28 cellular contexts compared by ENCODE assay signal in the genomic region with DNA sequence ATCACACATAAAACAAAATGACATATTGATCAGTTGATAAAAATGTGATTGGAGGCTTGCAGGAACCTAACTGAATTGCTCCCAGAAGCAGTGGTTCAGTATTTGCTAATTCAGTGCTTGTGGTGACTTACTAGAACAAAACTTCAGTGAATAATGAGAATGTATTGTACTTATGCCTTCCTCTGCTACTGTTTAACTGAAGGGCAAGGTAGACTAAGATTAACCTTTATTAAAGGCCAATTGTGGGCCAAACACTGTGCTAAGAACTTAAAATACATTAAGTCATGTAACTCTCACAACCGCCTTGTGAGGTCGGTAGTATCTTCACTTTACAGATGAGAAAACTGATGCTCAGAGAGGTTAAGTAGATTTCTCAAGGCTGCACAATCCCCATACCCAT. TPM values are rescaled to one million over a fixed set of nuclear protein-coding genes. Genes with fewer than 3 reads are reported as not detected.
DNase-seq lines count a peak whose midpoint lies in the region; FAIRE-seq and TF ChIP-seq lines count a peak whose summit lies in the region.
"Had no signal": no experiment of that assay in that cellular context is flagged by ENCODE, and none has a peak within 500 bp of the region (broad histone marks: within the 10 kb centered on the region; RNA-seq: fewer than 3 reads in every experiment).

No MANE protein-coding gene starts in this region.

- POLR2A ChIA-PET in activated CD4-positive, alpha-beta T cell treated with anti-CD3 and anti-CD28 coated beads, Interleukin-2, amount 10 ng/mL, durations not matched to agents 7 days and 5 days (lab: Charles Lee): no interaction called here

- intact Hi-C loops in ascending aorta (cut with DNase I) (loop anchor here (2.0 kb wide), 1 partner anchor 14 kb away; no protein-coding TSS in a partner anchor), kidney (cut with DNase I) (no loop called here)

- in situ Hi-C loops in Caki2 (cut with HindIII; ENCODE audit: low pct_unique_long_range_greater_than_20kb, low sequenced_read_pairs): no loop called here

- H3K36me3 Mint-ChIP-seq in activated CD4-positive, alpha-beta T cell treated with anti-CD3 and anti-CD28 coated beads, Interleukin-2, amount 10 ng/mL, durations not matched to agents 7 days and 5 days (ENCODE audit: low read depth): no peaks in the 10 kb centered on the region
- H3K36me3 Mint-ChIP-seq: natural killer cell treated with Interleukin-12 subunit alpha and Interleukin-12 subunit beta and Interleukin-15 and Interleukin-18, amount 100 ng/mL, for 72 hours had no signal

- CTCF ChIA-PET in activated CD4-positive, alpha-beta T cell treated with anti-CD3 and anti-CD28 coated beads, Interleukin-2, amount 10 ng/mL, durations not matched to agents 7 days and 5 days (lab: Charles Lee): no interaction called here

- H3K4me3 ChIP-seq in ascending aorta (peak overlapping the region; percentile 0 to 10), kidney (ENCODE audit: low read length in 2 of 2) (peak overlapping the region in 1 of 2 donors; percentile 22), stomach smooth muscle (ENCODE audit: low read length in 2 of 2) (no peak overlapping the region), tibial nerve (no peak overlapping the region)
- H3K4me3 ChIP-seq: hepatocyte, right lobe of liver, stomach had no signal

- H3K36me3 ChIP-seq in ascending aorta (peaks cover 0 to 11% of the 10 kb centered on the region in 2 donors), kidney (ENCODE audit: control insufficient read depth in 1 of 2, insufficient read depth in 2 of 2, low read length in 2 of 2) (peaks cover 0 to 14% of the 10 kb centered on the region in 2 donors), stomach smooth muscle (ENCODE audit: control insufficient read depth in 2 of 2, insufficient read depth in 2 of 2, low read length in 2 of 2) (no peaks in the 10 kb centered on the region), tibial nerve (no peaks in the 10 kb centered on the region)
- H3K36me3 ChIP-seq: right lobe of liver, stomach, WERI-Rb-1 had no signal

- H3K27ac ChIP-seq in ascending aorta (peak overlapping the region; percentile 75 to 95), kidney (ENCODE audit: low read depth in 2 of 2, low read length in 2 of 2) (peak overlapping the region; percentile 58 to 86), stomach smooth muscle (ENCODE audit: low read length) (peak overlapping the region; percentile 60), tibial nerve (peak overlapping the region in 2 of 4 donors; percentile 3 to 23)
- H3K27ac ChIP-seq: C4-2B, hepatocyte, right lobe of liver, WERI-Rb-1 had no signal

- no peak for TF ChIP-seq POLR2A in tibial nerve (IDR thresholded peaks at IDR 0.05)

- no peak overlapping the region for H3K4me3 Mint-ChIP-seq in activated CD4-positive, alpha-beta T cell treated with anti-CD3 and anti-CD28 coated beads, Interleukin-2, amount 10 ng/mL, durations not matched to agents 7 days and 5 days
- H3K4me3 Mint-ChIP-seq: activated CD4-positive, alpha-beta T cell treated with anti-CD3 and anti-CD28 coated beads, Interleukin-2, amount 10 ng/mL, durations not matched to agents 24 days and 14 days; activated T-helper 1 cell treated with anti-CD3 and anti-CD28 coated beads, Interleukin-12 subunit alpha, Interleukin-12 subunit beta, Interleukin-2, Interleukin-4 antibody, amounts not matched to agents 30 ng/mL and 10 ng/mL and 1 ng/mL, durations not matched to agents 14 hours and 24 hours and 36 hours; central memory CD8-positive, alpha-beta T cell; natural killer cell treated with Interleukin-12 subunit alpha and Interleukin-12 subunit beta and Interleukin-15 and Interleukin-18, amount 100 ng/mL, for 72 hours; T-helper 2 cell treated with Interferon-gamma antibody and Interleukin-4, amounts not matched to agents 5 μg/mL and 100 μg/mL, for 36 hours had no signal

- no peak overlapping the region for H3K27ac Mint-ChIP-seq in activated CD4-positive, alpha-beta T cell treated with anti-CD3 and anti-CD28 coated beads, Interleukin-2, amount 10 ng/mL, durations not matched to agents 7 days and 5 days
- H3K27ac Mint-ChIP-seq: activated CD4-positive, alpha-beta T cell treated with anti-CD3 and anti-CD28 coated beads, Interleukin-2, amount 10 ng/mL, durations not matched to agents 24 days and 14 days; activated T-helper 1 cell treated with anti-CD3 and anti-CD28 coated beads, Interleukin-12 subunit alpha, Interleukin-12 subunit beta, Interleukin-2, Interleukin-4 antibody, amounts not matched to agents 30 ng/mL and 10 ng/mL and 1 ng/mL, durations not matched to agents 14 hours and 24 hours and 36 hours; T-helper 2 cell treated with Interferon-gamma antibody and Interleukin-4, amounts not matched to agents 5 μg/mL and 100 μg/mL, for 36 hours had no signal

- no peak for TF ChIP-seq EP300 in tibial nerve (IDR thresholded peaks at IDR 0.05)

- H3K9me3 Mint-ChIP-seq in activated CD4-positive, alpha-beta T cell treated with anti-CD3 and anti-CD28 coated beads, Interleukin-2, amount 10 ng/mL, durations not matched to agents 7 days and 5 days: no peaks in the 10 kb centered on the region
- H3K9me3 Mint-ChIP-seq: activated CD4-positive, alpha-beta T cell treated with anti-CD3 and anti-CD28 coated beads, Interleukin-2, amount 10 ng/mL, durations not matched to agents 24 days and 14 days; activated T-helper 1 cell treated with anti-CD3 and anti-CD28 coated beads, Interleukin-12 subunit alpha, Interleukin-12 subunit beta, Interleukin-2, Interleukin-4 antibody, amounts not matched to agents 30 ng/mL and 10 ng/mL and 1 ng/mL, durations not matched to agents 14 hours and 24 hours and 36 hours; central memory CD8-positive, alpha-beta T cell; natural killer cell treated with Interleukin-12 subunit alpha and Interleukin-12 subunit beta and Interleukin-15 and Interleukin-18, amount 100 ng/mL, for 72 hours; T-helper 2 cell treated with Interferon-gamma antibody and Interleukin-4, amounts not matched to agents 5 μg/mL and 100 μg/mL, for 36 hours had no signal

- H3K9me3 ChIP-seq in ascending aorta: no peaks in the 10 kb centered on the region
- H3K9me3 ChIP-seq in kidney (ENCODE audit: control insufficient read depth in 1 of 2, low read length in 2 of 2): no peaks in the 10 kb centered on the region
- no peaks in the 10 kb centered on the region for H3K9me3 ChIP-seq in stomach smooth muscle (ENCODE audit: control insufficient read depth in 2 of 2, low read length in 2 of 2)
- H3K9me3 ChIP-seq in tibial nerve: no peaks in the 10 kb centered on the region
- H3K9me3 ChIP-seq: right lobe of liver, stomach had no signal

- 89 to 91% methylated on average over 2 of the region's 2 CpGs for WGBS in tibial nerve, 2 donors

- H3K27me3 Mint-ChIP-seq in activated CD4-positive, alpha-beta T cell treated with anti-CD3 and anti-CD28 coated beads, Interleukin-2, amount 10 ng/mL, durations not matched to agents 7 days and 5 days: peaks cover 22% of the 10 kb centered on the region
- H3K27me3 Mint-ChIP-seq: natural killer cell treated with Interleukin-12 subunit alpha and Interleukin-12 subunit beta and Interleukin-15 and Interleukin-18, amount 100 ng/mL, for 72 hours had no signal

- TF ChIP-seq CTCF in ascending aorta (IDR thresholded peaks at IDR 0.05) (no peak), kidney (IDR thresholded peaks at IDR 0.05; ENCODE audit: borderline replicate concordance, extremely low read depth, insufficient read depth) (no peak), tibial nerve (IDR thresholded peaks at IDR 0.05) (no peak)

- peak; percentile 81 for FAIRE-seq in kidney (lab: Jason Lieb, UNC)
- FAIRE-seq: GM12892 had no signal

- H3K27me3 ChIP-seq in ascending aorta (no peaks in the 10 kb centered on the region), stomach smooth muscle (ENCODE audit: control insufficient read depth in 1 of 2, insufficient read depth in 2 of 2, low read length in 2 of 2) (no peaks in the 10 kb centered on the region), tibial nerve (no peaks in the 10 kb centered on the region)
- H3K27me3 ChIP-seq: hepatocyte, right lobe of liver, stomach had no signal

- H3K4me1 ChIP-seq in ascending aorta: peaks cover 20 to 79% of the 10 kb centered on the region in 2 donors
- peaks cover 45 to 75% of the 10 kb centered on the region in 2 donors for H3K4me1 ChIP-seq in kidney (ENCODE audit: control insufficient read depth in 1 of 2, insufficient read depth in 1 of 2, low read depth in 1 of 2, low read length in 2 of 2)
- peaks cover 33% of the 10 kb centered on the region for H3K4me1 ChIP-seq in stomach smooth muscle (ENCODE audit: control insufficient read depth, insufficient read depth, low read length)
- peaks cover 0 to 83% (median 39%) of the 10 kb centered on the region in 4 donors for H3K4me1 ChIP-seq in tibial nerve
- H3K4me1 ChIP-seq: right lobe of liver had no signal

- peak; percentile 52 for DNase-seq in Caki2 (ENCODE audit: low read depth)
- DNase-seq in ascending aorta (ENCODE audit: low spot score in 2 of 2): no peak
- DNase-seq in kidney: no peak
- no peak for DNase-seq in islet precursor cell
- DNase-seq in activated CD4-positive, alpha-beta T cell treated with anti-CD3 and anti-CD28 coated beads, Interleukin-2, amount 10 ng/mL, durations not matched to agents 7 days and 5 days: no peak
- no peak for DNase-seq in tibial nerve (ENCODE audit: low spot score in 2 of 2)
- DNase-seq: activated CD4-positive, alpha-beta T cell treated with anti-CD3 and anti-CD28 coated beads, Interleukin-2, amount 10 ng/mL, durations not matched to agents 24 days and 14 days; activated naive CD4-positive, alpha-beta T cell treated with anti-CD3 and anti-CD28 coated beads, Interleukin-2, amount 50 U/mL, for 16 hours; anterior cingulate cortex; Kasumi-1; left ventricle myocardium superior; NCI-H1048; NCI-H1694 treated with DMSO at 0.1 percent for 48 hours; NCI-H2171; NCI-H524 treated with DMSO at 0.1 percent for 48 hours; right lobe of liver; RPMI8226; stimulated activated CD8-positive, alpha-beta memory T cell treated with anti-CD3 and anti-CD28 coated beads, Interleukin-4, amount 100 ng/mL, for 48 hours; stomach; WERI-Rb-1 had no signal

- H3K4me1 Mint-ChIP-seq in activated CD4-positive, alpha-beta T cell treated with anti-CD3 and anti-CD28 coated beads, Interleukin-2, amount 10 ng/mL, durations not matched to agents 7 days and 5 days: no peaks in the 10 kb centered on the region
- H3K4me1 Mint-ChIP-seq: activated CD4-positive, alpha-beta T cell treated with anti-CD3 and anti-CD28 coated beads, Interleukin-2, amount 10 ng/mL, durations not matched to agents 24 days and 14 days; central memory CD8-positive, alpha-beta T cell had no signal

- H3K9ac ChIP-seq in kidney (ENCODE audit: low read length in 2 of 2): peak overlapping the region in 1 of 2 donors; percentile 36
- no peak overlapping the region for H3K9ac ChIP-seq in stomach smooth muscle (ENCODE audit: low read length in 2 of 2)

RNA-seq across cellular contexts. Expression of a gene that starts 14.9 kb away (rescaled TPM):
- 1,275 and 1,415 TPM in 2 replicates for total RNA-seq in Caki2 (2014; rRNA removed; shearing (Covaris generic); ENCODE audit: low replicate concordance)
- total RNA-seq in ascending aorta: 6,655 TPM
- total RNA-seq in kidney: 1,703 TPM
- polyA plus RNA-seq in kidney (ENCODE audit: insufficient read depth, low read depth, low replicate concordance): 2,157 TPM
- under 1 TPM; 0.19 to 0.27 TPM for total RNA-seq in activated CD4-positive, alpha-beta T cell treated with anti-CD3 and anti-CD28 coated beads, Interleukin-2, amount 10 ng/mL, durations not matched to agents 7 days and 5 days
- total RNA-seq in tibial nerve: 1,000 to 10,000 TPM; 1,415 to 3,184 (median 2,179) TPM
- total RNA-seq: activated CD4-positive, alpha-beta T cell treated with anti-CD3 and anti-CD28 coated beads, Interleukin-2, amount 10 ng/mL, durations not matched to agents 24 days and 14 days; activated T-helper 1 cell treated with anti-CD3 and anti-CD28 coated beads, Interleukin-12 subunit alpha, Interleukin-12 subunit beta, Interleukin-2, Interleukin-4 antibody, amounts not matched to agents 30 ng/mL and 10 ng/mL and 1 ng/mL, durations not matched to agents 14 hours and 24 hours and 36 hours had no signal

Comparison
In these comparisons a context has a peak if more than half of its experiments do, and no peak if none do; other contexts are left out.
1. H3K4me3 ChIP-seq: peak in ascending aorta (2 of 2); none in stomach smooth muscle (0 of 2) and tibial nerve (0 of 4).
2. RNA of a gene that starts 14.9 kb away (total RNA-seq): 6,655 TPM in ascending aorta (single experiment), 1,415 to 3,184 TPM in tibial nerve, 1,703 TPM in kidney (single experiment) and 1,275 to 1,415 TPM in Caki2; 0.19 to 0.27 TPM in activated CD4-positive, alpha-beta T cell treated with anti-CD3 and anti-CD28 coated beads, Interleukin-2, amount 10 ng/mL, durations not matched to agents 7 days and 5 days; every median in the first group is over 1,000 times any median in the second.